18 cellular contexts compared by ENCODE assay signal in genomic region chr1:214901718-214902117, GRCh38.
DNase-seq lines count a peak whose midpoint lies in the region; ATAC-seq and TF ChIP-seq lines count a peak whose summit lies in the region.
"Had no signal": no experiment of that assay in that cellular context is flagged by ENCODE, and none has a peak within 500 bp of the region (broad histone marks: within the 10 kb centered on the region; RNA-seq: fewer than 3 reads in every experiment).

No MANE protein-coding gene starts in this region.

- H3K27me3 ChIP-seq in ACC112 (ENCODE audit: insufficient read depth, low read length): no peaks in the 10 kb centered on the region
- H3K27me3 ChIP-seq in foreskin keratinocyte: no peaks in the 10 kb centered on the region
- no peaks in the 10 kb centered on the region for H3K27me3 ChIP-seq in lower lobe of right lung (ENCODE audit: low read depth)
- H3K27me3 ChIP-seq in naive thymus-derived CD4-positive, alpha-beta T cell (ENCODE audit: control insufficient read depth in 2 of 2, insufficient read depth in 2 of 2, low read length in 2 of 2): no peaks in the 10 kb centered on the region
- no peaks in the 10 kb centered on the region for H3K27me3 ChIP-seq in H7 (ENCODE audit: control insufficient read depth, insufficient read depth, low read length)
- H3K27me3 ChIP-seq: hepatocyte, upper lobe of left lung had no signal

- peaks cover 0 to 1% (median 0%) of the 10 kb centered on the region in 11 donors for H3K9me3 Mint-ChIP-seq in naive thymus-derived CD4-positive, alpha-beta T cell
- H3K9me3 Mint-ChIP-seq: activated naive CD8-positive, alpha-beta T cell treated with anti-CD3 and anti-CD28 coated beads, Interleukin-2, amount 50 U/mL, for 24 hours had no signal

- peak; percentile 88 for ATAC-seq in foreskin keratinocyte
- no peak for ATAC-seq in lower lobe of right lung
- no peak for ATAC-seq in naive thymus-derived CD4-positive, alpha-beta T cell
- ATAC-seq: activated naive CD8-positive, alpha-beta T cell treated with anti-CD3 and anti-CD28 coated beads, Interleukin-2, amount 50 U/mL, for 24 hours had no signal

- no peaks in the 10 kb centered on the region for H3K36me3 ChIP-seq in ACC112 (ENCODE audit: insufficient read depth, low read length)
- H3K36me3 ChIP-seq in lower lobe of right lung: no peaks in the 10 kb centered on the region
- no peaks in the 10 kb centered on the region for H3K36me3 ChIP-seq in naive thymus-derived CD4-positive, alpha-beta T cell (ENCODE audit: control insufficient read depth in 2 of 3, insufficient read depth in 3 of 3, low read length in 3 of 3)
- no peaks in the 10 kb centered on the region for H3K36me3 ChIP-seq in H7 (replicated peaks; ENCODE audit: control insufficient read depth, insufficient read depth, low read length)
- H3K36me3 ChIP-seq: upper lobe of left lung, WERI-Rb-1 had no signal

- peak overlapping the region; percentile 54 for H2AFZ ChIP-seq in ACC112 (ENCODE audit: low read length, unreplicated experiment)
- H2AFZ ChIP-seq: hepatocyte had no signal

- H3K4me3 Mint-ChIP-seq in naive thymus-derived CD4-positive, alpha-beta T cell: no peak overlapping the region
- H3K4me3 Mint-ChIP-seq: activated naive CD8-positive, alpha-beta T cell treated with anti-CD3 and anti-CD28 coated beads, Interleukin-2, amount 50 U/mL, for 24 hours had no signal

- no peaks in the 10 kb centered on the region for H3K9me3 ChIP-seq in lower lobe of right lung
- no peaks in the 10 kb centered on the region for H3K9me3 ChIP-seq in naive thymus-derived CD4-positive, alpha-beta T cell (ENCODE audit: control insufficient read depth in 2 of 3, low read length in 3 of 3)
- H3K9me3 ChIP-seq: upper lobe of left lung had no signal

- H3K4me1 ChIP-seq in ACC112 (ENCODE audit: control insufficient read depth, insufficient read depth, low read length, unreplicated experiment) (peaks cover 45% of the 10 kb centered on the region), foreskin keratinocyte (peaks cover 28% of the 10 kb centered on the region), lower lobe of right lung (no peaks in the 10 kb centered on the region)
- H3K4me1 ChIP-seq in naive thymus-derived CD4-positive, alpha-beta T cell (ENCODE audit: control insufficient read depth in 2 of 2, insufficient read depth in 2 of 2, low read length in 2 of 2): no peaks in the 10 kb centered on the region
- H3K4me1 ChIP-seq: upper lobe of left lung had no signal

- H3K36me3 Mint-ChIP-seq in naive thymus-derived CD4-positive, alpha-beta T cell: no peaks in the 10 kb centered on the region

- H3K79me2 ChIP-seq in ACC112 (ENCODE audit: control insufficient read depth, insufficient read depth, low read length, unreplicated experiment): no peaks in the 10 kb centered on the region
- H3K79me2 ChIP-seq: hepatocyte had no signal

- H3K27ac Mint-ChIP-seq in naive thymus-derived CD4-positive, alpha-beta T cell: no peak overlapping the region
- H3K27ac Mint-ChIP-seq: activated naive CD8-positive, alpha-beta T cell treated with anti-CD3 and anti-CD28 coated beads, Interleukin-2, amount 50 U/mL, for 24 hours had no signal

- H3K27ac ChIP-seq in ACC112 (ENCODE audit: low read depth, low read length): peak overlapping the region; percentile 89
- peak overlapping the region; percentile 78 for H3K27ac ChIP-seq in foreskin keratinocyte
- no peak overlapping the region for H3K27ac ChIP-seq in lower lobe of right lung
- H3K27ac ChIP-seq in naive thymus-derived CD4-positive, alpha-beta T cell (ENCODE audit: low read depth, low read length): no peak overlapping the region
- H3K27ac ChIP-seq: hepatocyte, upper lobe of left lung, WERI-Rb-1 had no signal

- POLR2A ChIA-PET in naive thymus-derived CD4-positive, alpha-beta T cell (lab: Charles Lee): no interaction called here

- DNase-seq in HT1080 (ENCODE audit: low read depth): peak; percentile 88
- peak; percentile 49 for DNase-seq in amniotic stem cell (lab: John Stamatoyannopoulos, UW)
- DNase-seq in foreskin keratinocyte: peak; percentile 82 to 87
- no peak for DNase-seq in lower lobe of right lung
- no peak for DNase-seq in naive thymus-derived CD4-positive, alpha-beta T cell
- DNase-seq in DMS53 treated with DMSO at 0.1 percent for 48 hours (lab: John Stamatoyannopoulos, UW; ENCODE audit: unreplicated experiment): no peak
- DNase-seq in H7: no peak
- DNase-seq: activated naive CD8-positive, alpha-beta T cell treated with anti-CD3 and anti-CD28 coated beads, Interleukin-2, amount 50 U/mL, for 24 hours; activated T-cell treated with anti-CD3 and anti-CD28 coated beads for 4 hours; DND-41; GOT3; NCI-H1417 treated with DMSO at 0.1 percent for 48 hours; occipital lobe; SHP77 treated with DMSO at 0.1 percent for 48 hours; upper lobe of left lung; WERI-Rb-1 had no signal

- CTCF ChIA-PET in naive thymus-derived CD4-positive, alpha-beta T cell (lab: Charles Lee): no interaction called here

- intact Hi-C loops in lower lobe of right lung (cut with DNase I): no loop called here
- intact Hi-C loops in naive thymus-derived CD4-positive, alpha-beta T cell (cut with micrococcal nuclease): no loop called here

- H3K4me3 ChIP-seq in ACC112 (ENCODE audit: low read depth, low read length): peak overlapping the region; percentile 43; the same call in 1 of the 2 replicates
- no peak overlapping the region for H3K4me3 ChIP-seq in lower lobe of right lung
- H3K4me3 ChIP-seq in naive thymus-derived CD4-positive, alpha-beta T cell (ENCODE audit: low read length): no peak overlapping the region
- H3K4me3 ChIP-seq in H7 (ENCODE audit: insufficient read depth, low read depth, low read length): no peak overlapping the region
- H3K4me3 ChIP-seq: hepatocyte, upper lobe of left lung had no signal

- H3K4me1 Mint-ChIP-seq in naive thymus-derived CD4-positive, alpha-beta T cell: no peaks in the 10 kb centered on the region
- H3K4me1 Mint-ChIP-seq: activated naive CD8-positive, alpha-beta T cell treated with anti-CD3 and anti-CD28 coated beads, Interleukin-2, amount 50 U/mL, for 24 hours had no signal

- no peak for TF ChIP-seq CTCF in foreskin keratinocyte (conservative IDR thresholded peaks at IDR 0.05)
- TF ChIP-seq CTCF in lower lobe of right lung (IDR thresholded peaks at IDR 0.05): no peak

- peaks cover 0 to 5% (median 0%) of the 10 kb centered on the region in 5 donors for H3K27me3 Mint-ChIP-seq in naive thymus-derived CD4-positive, alpha-beta T cell

Comparison
In these comparisons a context has a peak if more than half of its experiments do, and no peak if none do; other contexts are left out.
1. H3K27ac ChIP-seq: peak in ACC112 (single experiment) and foreskin keratinocyte (single experiment); none in lower lobe of right lung (single experiment) and naive thymus-derived CD4-positive, alpha-beta T cell (single experiment).
2. DNase-seq: peak in HT1080 (single experiment), amniotic stem cell (single experiment) and foreskin keratinocyte (2 of 2); none in lower lobe of right lung (single experiment), naive thymus-derived CD4-positive, alpha-beta T cell (0 of 9), DMS53 treated with DMSO at 0.1 percent for 48 hours (single experiment) and H7 (single experiment).